28 cellular contexts compared by ENCODE assay signal in the genomic region with DNA sequence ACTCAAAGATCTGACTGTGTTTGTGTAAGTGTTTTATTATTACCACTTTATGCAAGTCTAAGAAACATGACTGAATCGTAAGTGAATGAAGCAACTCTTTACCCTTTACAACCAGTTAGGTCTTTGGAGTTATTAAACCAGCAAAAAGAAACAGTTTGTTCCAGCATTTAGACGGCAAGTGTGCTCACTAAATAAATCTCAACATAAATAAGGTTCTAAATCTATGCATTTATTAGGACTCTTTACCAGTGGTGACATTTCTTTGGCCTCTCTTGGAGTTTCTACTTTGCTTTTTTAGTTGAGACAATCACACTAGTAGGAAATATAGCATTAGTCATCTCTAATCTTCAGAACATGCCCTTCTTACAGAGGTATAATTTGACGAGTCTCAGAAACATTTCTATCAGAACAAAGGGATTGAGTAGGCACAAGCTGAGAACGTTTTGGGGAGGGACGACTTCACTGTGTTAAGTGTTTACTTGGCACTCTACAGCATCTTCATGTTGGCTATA.
A peak's percentile ranks its signal among the peaks of the same experiment; 100 is the strongest.
DNase-seq lines count a peak whose midpoint lies in the region; ATAC-seq, FAIRE-seq and TF ChIP-seq lines count a peak whose summit lies in the region.
"Had no signal": no experiment of that assay in that cellular context is flagged by ENCODE, and none has a peak within 500 bp of the region (broad histone marks: within the 10 kb centered on the region; RNA-seq: fewer than 3 reads in every experiment).

No MANE protein-coding gene starts in this region.

- H3K27ac ChIP-seq in stomach smooth muscle (ENCODE audit: low read length) (peak overlapping the region; percentile 0), suprapubic skin (no peak overlapping the region)
- H3K27ac ChIP-seq: hepatocyte, SK-N-MC, tibial nerve, WERI-Rb-1 had no signal

- FAIRE-seq in bronchial epithelial cell (lab: Jason Lieb, UNC) = no peak
- FAIRE-seq: frontal cortex, GM18507 had no signal

- H3K27me3 ChIP-seq in bronchial epithelial cell (ENCODE audit: control insufficient read depth, insufficient read depth, low read length) (no peaks in the 10 kb centered on the region), stomach smooth muscle (ENCODE audit: control insufficient read depth in 1 of 2, insufficient read depth in 2 of 2, low read length in 2 of 2) (no peaks in the 10 kb centered on the region), suprapubic skin (no peaks in the 10 kb centered on the region)
- H3K27me3 ChIP-seq: hepatocyte, tibial nerve had no signal

- TF ChIP-seq EP300 in suprapubic skin (IDR thresholded peaks at IDR 0.05) = no peak

- no peak overlapping the region for H3K4me3 ChIP-seq in bronchial epithelial cell (ENCODE audit: low read depth, low read length)
- H3K4me3 ChIP-seq in fibroblast of villous mesenchyme (ENCODE audit: low read depth, low read length) = no peak overlapping the region
- no peak overlapping the region for H3K4me3 ChIP-seq in stomach smooth muscle (ENCODE audit: low read length in 2 of 2)
- H3K4me3 ChIP-seq in suprapubic skin = no peak overlapping the region
- H3K4me3 ChIP-seq: hepatocyte, SK-N-MC, tibial nerve had no signal

- TF ChIP-seq POLR2A in suprapubic skin (IDR thresholded peaks at IDR 0.05) = no peak

- TF ChIP-seq CTCF in bronchial epithelial cell (IDR thresholded peaks at IDR 0.05; ENCODE audit: insufficient read depth, low read length, severe bottlenecking) (no peak), fibroblast of villous mesenchyme (IDR thresholded peaks at IDR 0.05; ENCODE audit: insufficient read depth, low read depth, low read length) (no peak), suprapubic skin (IDR thresholded peaks at IDR 0.05) (no peak)

- no peaks in the 10 kb centered on the region for H3K4me1 ChIP-seq in stomach smooth muscle (ENCODE audit: control insufficient read depth, insufficient read depth, low read length)
- no peaks in the 10 kb centered on the region for H3K4me1 ChIP-seq in suprapubic skin

- H3K36me3 ChIP-seq in bronchial epithelial cell (ENCODE audit: control insufficient read depth, insufficient read depth, low read length) (no peaks in the 10 kb centered on the region), stomach smooth muscle (ENCODE audit: control insufficient read depth in 2 of 2, insufficient read depth in 2 of 2, low read length in 2 of 2) (no peaks in the 10 kb centered on the region), suprapubic skin (no peaks in the 10 kb centered on the region)
- H3K36me3 ChIP-seq: tibial nerve, WERI-Rb-1 had no signal

- ATAC-seq in GM18520 (IDR thresholded peaks at IDR 0.05; ENCODE audit: unreplicated experiment) = no peak
- ATAC-seq: activated CD8-positive, alpha-beta memory T cell treated with anti-CD3 and anti-CD28 coated beads, Interleukin-2, amount 10 ng/mL, durations not matched to agents 7 days and 5 days; left colon had no signal

- peak; percentile 12 for DNase-seq in LHCN-M2 (ENCODE audit: low read depth)
- DNase-seq in bronchial epithelial cell (ENCODE audit: low read depth) = peak; percentile 29
- DNase-seq in fibroblast of villous mesenchyme (ENCODE audit: low read depth) = peak; percentile 45
- DNase-seq in activated gamma-delta T cell treated with Interleukin-2 at 50 U/mL for 16 hours = no peak
- DNase-seq in DMS53 treated with DMSO at 0.1 percent for 48 hours (lab: John Stamatoyannopoulos, UW; ENCODE audit: unreplicated experiment) = no peak
- no peak for DNase-seq in suprapubic skin (ENCODE audit: low spot score in 2 of 2)
- DNase-seq: activated CD4-positive, alpha-beta T cell treated with anti-CD3 and anti-CD28 coated beads, Interleukin-2, amount 50 U/mL, for 1 hour; activated CD8-positive, alpha-beta memory T cell treated with anti-CD3 and anti-CD28 coated beads, Interleukin-2, amount 10 ng/mL, durations not matched to agents 7 days and 5 days; activated naive CD4-positive, alpha-beta T cell treated with anti-CD3 and anti-CD28 coated beads, Interleukin-2, amount 50 U/mL, for 16 hours; activated T-cell treated with anti-CD3 and anti-CD28 coated beads, Interleukin-2, amount 50 U/mL, for 72 hours; anterior cingulate cortex; CD4-positive, alpha-beta memory T cell; KBM-7; left colon; MM.1S; NCI-H1436; NCI-H2171 treated with DMSO at 0.1 percent for 48 hours; NCI-H526; stimulated activated CD4-positive, alpha-beta T cell treated with anti-CD3 and anti-CD28 coated beads, Interleukin-4, amount 100 ng/mL, for 1 hour; stimulated activated naive CD4-positive, alpha-beta T cell treated with Interleukin-2 at 50 U/mL for 16 hours; WERI-Rb-1 had no signal

- H3K9ac ChIP-seq in stomach smooth muscle (ENCODE audit: low read length in 2 of 2) = no peak overlapping the region

- H3K9me3 ChIP-seq in stomach smooth muscle (ENCODE audit: control insufficient read depth in 2 of 2, low read length in 2 of 2) = no peaks in the 10 kb centered on the region
- no peaks in the 10 kb centered on the region for H3K9me3 ChIP-seq in suprapubic skin
- H3K9me3 ChIP-seq: tibial nerve had no signal

- WGBS in suprapubic skin = 79% methylated on average over 5 of the region's 5 CpGs

Comparison
In these comparisons a context has a peak if more than half of its experiments do, and no peak if none do; other contexts are left out.
1. DNase-seq: peak in LHCN-M2 (single experiment), bronchial epithelial cell (single experiment) and fibroblast of villous mesenchyme (single experiment); none in activated gamma-delta T cell treated with Interleukin-2 at 50 U/mL for 16 hours (single experiment), DMS53 treated with DMSO at 0.1 percent for 48 hours (single experiment) and suprapubic skin (0 of 2).